ENCODE assay signal across 25 cellular contexts in genomic region chr7:159149488-159149887, GRCh38. TPM values are rescaled to one million over a fixed set of nuclear protein-coding genes. Genes with fewer than 3 reads are reported as not detected.
"Had no signal": no experiment of that assay in that cellular context is flagged by ENCODE, and none has a peak within 500 bp of the region (broad histone marks: within the 10 kb centered on the region; RNA-seq: fewer than 3 reads in every experiment).

No MANE protein-coding gene starts in this region.

- ATAC-seq: esophagus mucosa; foreskin keratinocyte; gastroesophageal sphincter; heart left ventricle; left cardiac atrium; left lung; natural killer cell; stimulated activated effector memory CD8-positive, alpha-beta T cell treated with anti-CD3 and anti-CD28 coated beads, Interleukin-12 subunit alpha, Interleukin-12 subunit beta, amount 100 ng/mL, for 72 hours had no signal

- H3K36me3 ChIP-seq: colonic mucosa, gastroesophageal sphincter, heart left ventricle, left lung, neutrophil, right lobe of liver, stomach, tibial artery had no signal

- H3K27me3 ChIP-seq: testis, tibial artery had no signal

- H3K9me3 ChIP-seq: colonic mucosa, gastroesophageal sphincter, heart left ventricle, left lung, neutrophil, right lobe of liver, stomach, testis, tibial artery had no signal

- H3K9ac ChIP-seq: parathyroid adenoma had no signal

- H3K27ac ChIP-seq: colonic mucosa, epithelial cell of prostate, foreskin keratinocyte, gastroesophageal sphincter, heart left ventricle, hepatocyte, left lung, neutrophil, parathyroid adenoma, right lobe of liver, stomach, testis, tibial artery had no signal

- H3K4me1 ChIP-seq: colonic mucosa, foreskin keratinocyte, parathyroid adenoma, testis had no signal

- H3K4me3 ChIP-seq: colonic mucosa, gastroesophageal sphincter, heart left ventricle, hepatocyte, left lung, right lobe of liver, smooth muscle cell, stomach, testis, tibial artery had no signal

- H2AFZ ChIP-seq: hepatocyte, parathyroid adenoma had no signal

- H3K4me2 ChIP-seq: hepatocyte, smooth muscle cell had no signal

- DNase-seq: colonic mucosa; effector CD8-positive, alpha-beta T cell; endodermal cell; foreskin keratinocyte; heart left ventricle; left cardiac atrium; left lung; mammary epithelial cell; mesendoderm; natural killer cell; right lobe of liver; stimulated activated CD4-positive, alpha-beta T cell treated with anti-CD3 and anti-CD28 coated beads, Interleukin-2, amount 100 ng/mL, for 24 hours; stimulated activated CD4-positive, alpha-beta T cell treated with anti-CD3 and anti-CD28 coated beads, Interleukin-4, amount 100 ng/mL, for 24 hours; stimulated activated naive CD4-positive, alpha-beta T cell treated with Interleukin-2 at 50 U/mL for 16 hours; stomach; tibial artery had no signal

RNA-seq across cellular contexts. Expression of gene VIPR2, which starts 4.8 kb away (rescaled TPM):
- polyA plus RNA-seq: foreskin keratinocyte, mammary epithelial cell, smooth muscle cell had no signal
